1 cellular context compared by ENCODE assay signal in genomic region chr12:112340983-112341840, GRCh38.
TF ChIP-seq lines count a peak whose summit lies in the region.

No MANE protein-coding gene starts in this region.

TF ChIP-seq in HepG2, 621 proteins besides CTCF, POLR2A, EP300 and RAD21 (continued from another document):
- no peak for TF ChIP-seq AHDC1 (CRISPR knock-in tag; IDR thresholded peaks at IDR 0.05; ENCODE audit: borderline replicate concordance)
- TF ChIP-seq POLR2G (IDR thresholded peaks at IDR 0.05; ENCODE audit: low read depth, low read length): no peak
- no peak for TF ChIP-seq ZFYVE20 (CRISPR knock-in tag; IDR thresholded peaks at IDR 0.05; ENCODE audit: borderline replicate concordance, low read depth)
- TF ChIP-seq RFX5 (IDR thresholded peaks at IDR 0.05; ENCODE audit: low read depth, low read length): no peak
- no peak for TF ChIP-seq ZNF510 (CRISPR knock-in tag; IDR thresholded peaks at IDR 0.05; ENCODE audit: low read depth)
- TF ChIP-seq TFDP2 (CRISPR knock-in tag; IDR thresholded peaks at IDR 0.05): no peak
- TF ChIP-seq FOXO1 (CRISPR knock-in tag; IDR thresholded peaks at IDR 0.05): no peak
- TF ChIP-seq ZNF646 (CRISPR knock-in tag; IDR thresholded peaks at IDR 0.05): no peak
